In genomic region chr7:55964261-55964801, GRCh38 we compare ENCODE assay signal across 8 cellular contexts. TPM values are rescaled to one million over a fixed set of nuclear protein-coding genes. Genes with fewer than 3 reads are reported as not detected.
A peak's percentile ranks its signal among the peaks of the same experiment; 100 is the strongest.
DNase-seq lines count a peak whose midpoint lies in the region; ATAC-seq and TF ChIP-seq lines count a peak whose summit lies in the region.

Gene NIPSNAP2 (plus strand): TSS chr7:55964585. CDS start chr7:55964610, 25 bp downstream.

- 0 to 1% (median 1%) methylated on average over 3 to 70 of the region's 70 CpGs for WGBS in heart left ventricle, 4 donors
- under 1% methylated on average over 70 of the region's 70 CpGs for WGBS in urinary bladder

- peak within 1 kb of the TSS; percentile 97 for H3K4me3 ChIP-seq in SK-N-MC
- peak within 1 kb of the TSS; percentile 45 to 84 (median 69) for H3K4me3 ChIP-seq in heart left ventricle
- H3K4me3 ChIP-seq in urinary bladder (ENCODE audit: low read depth, low read length), result peak within 1 kb of the TSS; percentile 92

- H3K9me3 ChIP-seq in SK-N-MC (ENCODE audit: low read depth, low read length), result no peaks in the 10 kb centered on the region
- no peaks in the 10 kb centered on the region for H3K9me3 ChIP-seq in heart left ventricle

- ATAC-seq in GM21723 (IDR thresholded peaks at IDR 0.05; ENCODE audit: unreplicated experiment) (peak; percentile 84), heart left ventricle (peak in 3 of 4 donors; percentile 11 to 73 (median 66))

- DNase-seq in GDM1 (lab: John Stamatoyannopoulos, UW) (peak; percentile 60), KG1 (lab: John Stamatoyannopoulos, UW) (peak; percentile 49), SK-N-MC (ENCODE audit: low read depth, low spot score) (no peak), heart left ventricle (peak in 3 of 5 donors; percentile 60 to 70 (median 64)), posterior vena cava (ENCODE audit: low spot score) (peak; percentile 87)
- DNase-seq in activated naive CD8-positive, alpha-beta T cell treated with anti-CD3 and anti-CD28 coated beads, Interleukin-2, amount 50 U/mL, for 16 hours (ENCODE audit: low read depth, low spot score), result peak; percentile 16

- peak; percentile 12 to 70 (median 50) for TF ChIP-seq CTCF in heart left ventricle (IDR thresholded peaks at IDR 0.05)

- TF ChIP-seq POLR2A in heart left ventricle (IDR thresholded peaks at IDR 0.05), result no peak

- H3K27ac ChIP-seq in SK-N-MC, result peak within 1 kb of the TSS; percentile 74
- peak within 1 kb of the TSS; percentile 86 to 99 (median 96) for H3K27ac ChIP-seq in heart left ventricle
- peak within 1 kb of the TSS; percentile 97 for H3K27ac ChIP-seq in urinary bladder (ENCODE audit: low read depth)

- intact Hi-C loops in heart left ventricle (cut with DNase I) (loop anchor here in 8 of 10 donors (1.0 to 10.0 kb wide), 13 partner anchors 13 to 600 kb away; partner anchors contain the start of genes ZNF713 (in 5 of the 8), VOPP1 (in 2 of the 8), CCT6A (in 1 of the 8) and LANCL2 (in 1 of the 8)), posterior vena cava (cut with DNase I) (loop anchor here in 1 of 2 donors (10.0 kb wide), 1 partner anchor 110 kb away; no protein-coding TSS in a partner anchor)

- H3K36me3 ChIP-seq in SK-N-MC (ENCODE audit: insufficient read depth, low read length) (peaks cover 16% of the 10 kb centered on the region), heart left ventricle (peaks cover 0 to 10% (median 2%) of the 10 kb centered on the region in 9 donors), urinary bladder (ENCODE audit: insufficient read depth) (no peaks in the 10 kb centered on the region)

- H3K9ac ChIP-seq in SK-N-MC (ENCODE audit: insufficient read length), result peak within 1 kb of the TSS; percentile 97

- H3K27me3 ChIP-seq in heart left ventricle, result no peaks in the 10 kb centered on the region

- H3K4me1 ChIP-seq in heart left ventricle (peaks cover 0 to 47% (median 16%) of the 10 kb centered on the region in 12 donors), urinary bladder (ENCODE audit: insufficient read depth) (no peaks in the 10 kb centered on the region)

RNA-seq across cellular contexts. Expression of gene NIPSNAP2, which starts in this region (rescaled TPM):
- total RNA-seq in heart left ventricle (100 to 1,000 TPM; 184 to 529 (median 329) TPM), posterior vena cava (10 to 100 TPM; 59.1 to 62.2 TPM), urinary bladder (75.4 TPM)
- polyA plus RNA-seq in heart left ventricle (100 to 1,000 TPM; 119 to 158 TPM), urinary bladder (67.8 TPM)
